8 cellular contexts compared by ENCODE assay signal in genomic region chr19:4831351-4832340, GRCh38. TPM values are rescaled to one million over a fixed set of nuclear protein-coding genes. Genes with fewer than 3 reads are reported as not detected.
DNase-seq lines count a peak whose midpoint lies in the region; ATAC-seq and TF ChIP-seq lines count a peak whose summit lies in the region.

Gene TICAM1 (minus strand): TSS chr19:4831712. CDS start chr19:4818377, 13,335 bp downstream.

- H3K27me3 Mint-ChIP-seq in endodermal cell (ENCODE audit: insufficient read depth): peaks cover 19% of the 10 kb centered on the region

- H3K27ac Mint-ChIP-seq in endodermal cell: no peak within 1 kb of the TSS

- TF ChIP-seq CTCF in DOHH2 (IDR thresholded peaks at IDR 0.05; ENCODE audit: low read depth, low read length, poor library complexity, severe bottlenecking) (peak; percentile 14), endodermal cell (conservative IDR thresholded peaks at IDR 0.05) (peak; percentile 19)

- H3K36me3 Mint-ChIP-seq in endodermal cell (ENCODE audit: low read depth): no peaks in the 10 kb centered on the region

- H3K9me3 ChIP-seq in DOHH2 (ENCODE audit: control insufficient read depth, insufficient read depth, low read length): no peaks in the 10 kb centered on the region
- H3K9me3 ChIP-seq in endodermal cell (ENCODE audit: control insufficient read depth, low read length): no peaks in the 10 kb centered on the region

- no peaks in the 10 kb centered on the region for H4K20me1 ChIP-seq in DOHH2 (ENCODE audit: control insufficient read depth, insufficient read depth, low read depth, low read length)

- 24 to 36% methylated on average over 24 to 60 of the region's 60 CpGs for WGBS in endodermal cell (ENCODE audit: insufficient coverage in 1 of 2, insufficient read length in 1 of 2), 2 experiments

- peaks cover 4% of the 10 kb centered on the region for H3K9me3 Mint-ChIP-seq in endodermal cell

- H3K27me3 ChIP-seq in DOHH2 (ENCODE audit: control insufficient read depth, low read length): no peaks in the 10 kb centered on the region
- H3K27me3 ChIP-seq in endodermal cell (ENCODE audit: control insufficient read depth, insufficient read depth, low read length, poor library complexity, severe bottlenecking): peaks cover 9% of the 10 kb centered on the region

- peak; percentile 67 for ATAC-seq in GM21723 (IDR thresholded peaks at IDR 0.05; ENCODE audit: unreplicated experiment)

- H3K9ac ChIP-seq in endodermal cell (ENCODE audit: extremely low read depth, low read length, poor library complexity, severe bottlenecking): peak within 1 kb of the TSS; percentile 49

- peaks cover 9% of the 10 kb centered on the region for H3F3A ChIP-seq in DOHH2 (ENCODE audit: control insufficient read depth, insufficient read depth)

- H3K79me2 ChIP-seq in DOHH2 (ENCODE audit: control insufficient read depth, low read length): peaks cover 56% of the 10 kb centered on the region

- peak within 1 kb of the TSS; percentile 80 for H3K4me3 ChIP-seq in DOHH2 (ENCODE audit: low read length)
- H3K4me3 ChIP-seq in endodermal cell (ENCODE audit: low read length): peak within 1 kb of the TSS; percentile 79

- H3K4me1 Mint-ChIP-seq in endodermal cell: no peaks in the 10 kb centered on the region

- H3K27ac ChIP-seq in DOHH2 (ENCODE audit: low read depth, low read length) (peak within 1 kb of the TSS; percentile 77), endodermal cell (ENCODE audit: low read depth, low read length) (no peak within 1 kb of the TSS)

- H3K9me2 ChIP-seq in DOHH2 (replicated peaks; ENCODE audit: control insufficient read depth, low read length): no peaks in the 10 kb centered on the region

- H3K4me1 ChIP-seq in DOHH2 (ENCODE audit: control insufficient read depth, low read length) (peaks cover 36% of the 10 kb centered on the region), endodermal cell (ENCODE audit: control insufficient read depth, insufficient read depth, low read length) (no peaks in the 10 kb centered on the region)

- H3K4me3 Mint-ChIP-seq in endodermal cell: peak within 1 kb of the TSS; percentile 52

- DNase-seq in NAMALWA (ENCODE audit: low spot score) (peak; percentile 68), endodermal cell (peak; percentile 59), midbrain (lab: John Stamatoyannopoulos, UW) (peak; percentile 7), NCI-H1092 (lab: John Stamatoyannopoulos, UW) (no peak)
- peak; percentile 44 to 59 (median 47) for DNase-seq in activated CD8-positive, alpha-beta memory T cell treated with anti-CD3 and anti-CD28 coated beads for 48 hours (ENCODE audit: low read depth in 2 of 3, low spot score in 2 of 3)
- DNase-seq in stimulated activated CD8-positive, alpha-beta memory T cell treated with anti-CD3 and anti-CD28 coated beads, Interleukin-4, amount 100 ng/mL, for 24 hours (ENCODE audit: low read depth): peak; percentile 72

- peak within 1 kb of the TSS; percentile 70 for H3K4me2 ChIP-seq in DOHH2 (ENCODE audit: low read length)

- H3K36me3 ChIP-seq in DOHH2 (ENCODE audit: control insufficient read depth, low read length): peaks cover 32% of the 10 kb centered on the region
- H3K36me3 ChIP-seq in endodermal cell (ENCODE audit: control insufficient read depth, insufficient read depth, low read length): no peaks in the 10 kb centered on the region

RNA-seq across cellular contexts. Expression of gene TICAM1, which starts in this region (rescaled TPM):
- 1 to 10 TPM; 2.9 to 4.6 TPM for total RNA-seq in endodermal cell
- 1.1 TPM for polyA plus RNA-seq in endodermal cell (2013, experiment 1 of 2)
- polyA plus RNA-seq in endodermal cell (2013, experiment 2 of 2): 0.75 TPM
